2 cellular contexts compared by ENCODE assay signal in genomic region chr11:15584158-15584557, GRCh38.
TF ChIP-seq lines count a peak whose summit lies in the region.

No MANE protein-coding gene starts in this region.

TF ChIP-seq in SK-N-SH, 30 proteins besides CTCF, POLR2A, EP300 and RAD21 (continued from another document):
- TF ChIP-seq REST (IDR thresholded peaks at IDR 0.05; ENCODE audit: low read depth, low read length) = no peak
- no peak for TF ChIP-seq TAF1 (IDR thresholded peaks at IDR 0.05; ENCODE audit: borderline replicate concordance, low read depth, low read length)
- no peak for TF ChIP-seq GABPA (IDR thresholded peaks at IDR 0.05; ENCODE audit: low read depth)
- no peak for TF ChIP-seq PBX3 (IDR thresholded peaks at IDR 0.05)
- no peak for TF ChIP-seq NFIC (IDR thresholded peaks at IDR 0.05; ENCODE audit: borderline replicate concordance)
- no peak for TF ChIP-seq MXI1 (IDR thresholded peaks at IDR 0.05; ENCODE audit: low read depth, low read length)
- TF ChIP-seq ZBTB33 (IDR thresholded peaks at IDR 0.05; ENCODE audit: borderline replicate concordance, low read depth) = no peak
- TF ChIP-seq JUND (IDR thresholded peaks at IDR 0.05) = no peak
- TF ChIP-seq RFX5 (IDR thresholded peaks at IDR 0.05; ENCODE audit: low read length) = no peak

TF ChIP-seq in SK-N-SH treated with all-trans-retinoic acid at 6 μM for 48 hours, 23 proteins besides CTCF, POLR2A, EP300 and RAD21 (continued from another document):
- no peak for TF ChIP-seq TSHZ2 (CRISPR knock-in tag; IDR thresholded peaks at IDR 0.05)
- no peak for TF ChIP-seq CREB5 (CRISPR knock-in tag; IDR thresholded peaks at IDR 0.05; ENCODE audit: low read depth)
- no peak for TF ChIP-seq GLIS3 (CRISPR knock-in tag; IDR thresholded peaks at IDR 0.05)
- TF ChIP-seq OSR1 (CRISPR knock-in tag; IDR thresholded peaks at IDR 0.05) = no peak
- no peak for TF ChIP-seq ZFP30 (CRISPR knock-in tag; IDR thresholded peaks at IDR 0.05)
- no peak for TF ChIP-seq PATZ1 (CRISPR knock-in tag; IDR thresholded peaks at IDR 0.05; ENCODE audit: borderline replicate concordance)
- no peak for TF ChIP-seq ZNF8 (CRISPR knock-in tag; IDR thresholded peaks at IDR 0.05)
